ENCODE assay signal across 1 cellular context in the genomic region with DNA sequence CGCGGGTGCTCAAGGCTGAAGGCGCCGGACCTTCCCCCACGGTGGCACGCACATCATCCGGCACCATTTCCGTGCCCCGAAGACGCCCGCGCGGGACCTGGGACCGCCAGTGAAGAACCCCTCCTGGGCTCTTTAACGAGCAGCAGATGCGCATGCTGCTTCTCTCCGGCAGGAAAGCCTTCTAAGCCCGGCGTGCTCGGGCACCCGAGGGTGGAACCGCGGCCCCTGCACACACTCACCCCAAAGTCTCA.
A peak's percentile ranks its signal among the peaks of the same experiment; 100 is the strongest.
TF ChIP-seq lines count a peak whose summit lies in the region.

No MANE protein-coding gene starts in this region.

TF ChIP-seq in HepG2, 621 proteins besides CTCF, POLR2A, EP300 and RAD21 (continued from another document and continues in another):
- TF ChIP-seq ZNF382 (CRISPR knock-in tag; IDR thresholded peaks at IDR 0.05; ENCODE audit: borderline replicate concordance) (no peak), MTA3 (CRISPR knock-in tag; IDR thresholded peaks at IDR 0.05) (no peak), PCBP1 (IDR thresholded peaks at IDR 0.05; ENCODE audit: borderline replicate concordance, low read depth, low read length) (peak; percentile 82; the same call in 1 of the 2 replicates), ZNF317 (CRISPR knock-in tag; IDR thresholded peaks at IDR 0.05) (no peak; the same call in 1 of the 2 replicates), ZNF605 (CRISPR knock-in tag; IDR thresholded peaks at IDR 0.05) (no peak), PAWR (CRISPR knock-in tag; IDR thresholded peaks at IDR 0.05; ENCODE audit: borderline replicate concordance) (no peak), KAT7 (CRISPR knock-in tag; IDR thresholded peaks at IDR 0.05; ENCODE audit: borderline replicate concordance) (0 out of 2 replicates have a peak, but pooled peaks have one; percentile 1), ZNF501 (CRISPR knock-in tag; IDR thresholded peaks at IDR 0.05) (peak; percentile 4; the same call in 1 of the 2 replicates), ARNT2 (CRISPR knock-in tag; IDR thresholded peaks at IDR 0.05; ENCODE audit: low read depth) (no peak), MLLT10 (CRISPR knock-in tag; IDR thresholded peaks at IDR 0.05) (no peak), ZNF788 (CRISPR knock-in tag; IDR thresholded peaks at IDR 0.05; ENCODE audit: borderline replicate concordance) (no peak), HCFC1 (IDR thresholded peaks at IDR 0.05; ENCODE audit: low read depth, low read length) (no peak), ZNF343 (CRISPR knock-in tag; IDR thresholded peaks at IDR 0.05) (no peak), MIER2 (CRISPR knock-in tag; IDR thresholded peaks at IDR 0.05) (no peak), ZNF224 (CRISPR knock-in tag; IDR thresholded peaks at IDR 0.05) (no peak), ZNF446 (CRISPR knock-in tag; IDR thresholded peaks at IDR 0.05) (no peak), NBN (conservative IDR thresholded peaks at IDR 0.05) (no peak), TP53 (CRISPR knock-in tag; conservative IDR thresholded peaks at IDR 0.05) (0 out of 2 replicates have a peak, but pooled peaks have one; percentile 39), GABPB1 (CRISPR knock-in tag; IDR thresholded peaks at IDR 0.05) (peak; percentile 49; the same call in 1 of the 2 replicates), RARG (CRISPR knock-in tag; IDR thresholded peaks at IDR 0.05; ENCODE audit: low read depth) (no peak), HMG20B (CRISPR knock-in tag; conservative IDR thresholded peaks at IDR 0.05) (no peak), ZNF160 (CRISPR knock-in tag; IDR thresholded peaks at IDR 0.05) (no peak), MZF1 (CRISPR knock-in tag; IDR thresholded peaks at IDR 0.05; ENCODE audit: borderline replicate concordance) (no peak), TEAD2 (CRISPR knock-in tag; IDR thresholded peaks at IDR 0.05) (no peak), ZNF547 (CRISPR knock-in tag; IDR thresholded peaks at IDR 0.05) (no peak), RBM39 (IDR thresholded peaks at IDR 0.05; ENCODE audit: low read depth, low read length, poor library complexity, severe bottlenecking) (no peak), ZNF615 (CRISPR knock-in tag; IDR thresholded peaks at IDR 0.05; ENCODE audit: borderline replicate concordance) (0 out of 2 replicates have a peak, but pooled peaks have one; percentile 18), AGO2 (optimal IDR thresholded peaks at IDR 0.05; ENCODE audit: low read depth, low read length) (peak; percentile 97), ZNF256 (CRISPR knock-in tag; conservative IDR thresholded peaks at IDR 0.05) (no peak), ZNF350 (CRISPR knock-in tag; IDR thresholded peaks at IDR 0.05; ENCODE audit: borderline replicate concordance, low read depth) (no peak; the same call in 1 of the 2 replicates), ZNF766 (CRISPR knock-in tag; IDR thresholded peaks at IDR 0.05; ENCODE audit: borderline replicate concordance) (no peak; the same call in 1 of the 2 replicates), ZNF713 (CRISPR knock-in tag; IDR thresholded peaks at IDR 0.05) (no peak)
- TF ChIP-seq, protein P1, sequence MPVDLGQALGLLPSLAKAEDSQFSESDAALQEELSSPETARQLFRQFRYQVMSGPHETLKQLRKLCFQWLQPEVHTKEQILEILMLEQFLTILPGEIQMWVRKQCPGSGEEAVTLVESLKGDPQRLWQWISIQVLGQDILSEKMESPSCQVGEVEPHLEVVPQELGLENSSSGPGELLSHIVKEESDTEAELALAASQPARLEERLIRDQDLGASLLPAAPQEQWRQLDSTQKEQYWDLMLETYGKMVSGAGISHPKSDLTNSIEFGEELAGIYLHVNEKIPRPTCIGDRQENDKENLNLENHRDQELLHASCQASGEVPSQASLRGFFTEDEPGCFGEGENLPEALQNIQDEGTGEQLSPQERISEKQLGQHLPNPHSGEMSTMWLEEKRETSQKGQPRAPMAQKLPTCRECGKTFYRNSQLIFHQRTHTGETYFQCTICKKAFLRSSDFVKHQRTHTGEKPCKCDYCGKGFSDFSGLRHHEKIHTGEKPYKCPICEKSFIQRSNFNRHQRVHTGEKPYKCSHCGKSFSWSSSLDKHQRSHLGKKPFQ (CRISPR knock-in tag; IDR thresholded peaks at IDR 0.05; ENCODE audit: insufficient replicate concordance), result peak; percentile 4
- TF ChIP-seq, protein P2, sequence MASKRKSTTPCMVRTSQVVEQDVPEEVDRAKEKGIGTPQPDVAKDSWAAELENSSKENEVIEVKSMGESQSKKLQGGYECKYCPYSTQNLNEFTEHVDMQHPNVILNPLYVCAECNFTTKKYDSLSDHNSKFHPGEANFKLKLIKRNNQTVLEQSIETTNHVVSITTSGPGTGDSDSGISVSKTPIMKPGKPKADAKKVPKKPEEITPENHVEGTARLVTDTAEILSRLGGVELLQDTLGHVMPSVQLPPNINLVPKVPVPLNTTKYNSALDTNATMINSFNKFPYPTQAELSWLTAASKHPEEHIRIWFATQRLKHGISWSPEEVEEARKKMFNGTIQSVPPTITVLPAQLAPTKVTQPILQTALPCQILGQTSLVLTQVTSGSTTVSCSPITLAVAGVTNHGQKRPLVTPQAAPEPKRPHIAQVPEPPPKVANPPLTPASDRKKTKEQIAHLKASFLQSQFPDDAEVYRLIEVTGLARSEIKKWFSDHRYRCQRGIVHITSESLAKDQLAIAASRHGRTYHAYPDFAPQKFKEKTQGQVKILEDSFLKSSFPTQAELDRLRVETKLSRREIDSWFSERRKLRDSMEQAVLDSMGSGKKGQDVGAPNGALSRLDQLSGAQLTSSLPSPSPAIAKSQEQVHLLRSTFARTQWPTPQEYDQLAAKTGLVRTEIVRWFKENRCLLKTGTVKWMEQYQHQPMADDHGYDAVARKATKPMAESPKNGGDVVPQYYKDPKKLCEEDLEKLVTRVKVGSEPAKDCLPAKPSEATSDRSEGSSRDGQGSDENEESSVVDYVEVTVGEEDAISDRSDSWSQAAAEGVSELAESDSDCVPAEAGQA (IDR thresholded peaks at IDR 0.05; ENCODE audit: low read depth), result no peak
- TF ChIP-seq, protein P2 (CRISPR knock-in tag; IDR thresholded peaks at IDR 0.05; ENCODE audit: borderline replicate concordance), result no peak
- TF ChIP-seq, protein P3, sequence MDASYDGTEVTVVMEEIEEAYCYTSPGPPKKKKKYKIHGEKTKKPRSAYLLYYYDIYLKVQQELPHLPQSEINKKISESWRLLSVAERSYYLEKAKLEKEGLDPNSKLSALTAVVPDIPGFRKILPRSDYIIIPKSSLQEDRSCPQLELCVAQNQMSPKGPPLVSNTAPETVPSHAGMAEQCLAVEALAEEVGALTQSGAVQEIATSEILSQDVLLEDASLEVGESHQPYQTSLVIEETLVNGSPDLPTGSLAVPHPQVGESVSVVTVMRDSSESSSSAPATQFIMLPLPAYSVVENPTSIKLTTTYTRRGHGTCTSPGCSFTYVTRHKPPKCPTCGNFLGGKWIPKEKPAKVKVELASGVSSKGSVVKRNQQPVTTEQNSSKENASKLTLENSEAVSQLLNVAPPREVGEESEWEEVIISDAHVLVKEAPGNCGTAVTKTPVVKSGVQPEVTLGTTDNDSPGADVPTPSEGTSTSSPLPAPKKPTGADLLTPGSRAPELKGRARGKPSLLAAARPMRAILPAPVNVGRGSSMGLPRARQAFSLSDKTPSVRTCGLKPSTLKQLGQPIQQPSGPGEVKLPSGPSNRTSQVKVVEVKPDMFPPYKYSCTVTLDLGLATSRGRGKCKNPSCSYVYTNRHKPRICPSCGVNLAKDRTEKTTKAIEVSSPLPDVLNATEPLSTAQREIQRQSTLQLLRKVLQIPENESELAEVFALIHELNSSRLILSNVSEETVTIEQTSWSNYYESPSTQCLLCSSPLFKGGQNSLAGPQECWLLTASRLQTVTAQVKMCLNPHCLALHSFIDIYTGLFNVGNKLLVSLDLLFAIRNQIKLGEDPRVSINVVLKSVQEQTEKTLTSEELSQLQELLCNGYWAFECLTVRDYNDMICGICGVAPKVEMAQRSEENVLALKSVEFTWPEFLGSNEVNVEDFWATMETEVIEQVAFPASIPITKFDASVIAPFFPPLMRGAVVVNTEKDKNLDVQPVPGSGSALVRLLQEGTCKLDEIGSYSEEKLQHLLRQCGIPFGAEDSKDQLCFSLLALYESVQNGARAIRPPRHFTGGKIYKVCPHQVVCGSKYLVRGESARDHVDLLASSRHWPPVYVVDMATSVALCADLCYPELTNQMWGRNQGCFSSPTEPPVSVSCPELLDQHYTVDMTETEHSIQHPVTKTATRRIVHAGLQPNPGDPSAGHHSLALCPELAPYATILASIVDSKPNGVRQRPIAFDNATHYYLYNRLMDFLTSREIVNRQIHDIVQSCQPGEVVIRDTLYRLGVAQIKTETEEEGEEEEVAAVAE (CRISPR knock-in tag; IDR thresholded peaks at IDR 0.05; ENCODE audit: borderline replicate concordance), result no peak
- TF ChIP-seq, protein P4, sequence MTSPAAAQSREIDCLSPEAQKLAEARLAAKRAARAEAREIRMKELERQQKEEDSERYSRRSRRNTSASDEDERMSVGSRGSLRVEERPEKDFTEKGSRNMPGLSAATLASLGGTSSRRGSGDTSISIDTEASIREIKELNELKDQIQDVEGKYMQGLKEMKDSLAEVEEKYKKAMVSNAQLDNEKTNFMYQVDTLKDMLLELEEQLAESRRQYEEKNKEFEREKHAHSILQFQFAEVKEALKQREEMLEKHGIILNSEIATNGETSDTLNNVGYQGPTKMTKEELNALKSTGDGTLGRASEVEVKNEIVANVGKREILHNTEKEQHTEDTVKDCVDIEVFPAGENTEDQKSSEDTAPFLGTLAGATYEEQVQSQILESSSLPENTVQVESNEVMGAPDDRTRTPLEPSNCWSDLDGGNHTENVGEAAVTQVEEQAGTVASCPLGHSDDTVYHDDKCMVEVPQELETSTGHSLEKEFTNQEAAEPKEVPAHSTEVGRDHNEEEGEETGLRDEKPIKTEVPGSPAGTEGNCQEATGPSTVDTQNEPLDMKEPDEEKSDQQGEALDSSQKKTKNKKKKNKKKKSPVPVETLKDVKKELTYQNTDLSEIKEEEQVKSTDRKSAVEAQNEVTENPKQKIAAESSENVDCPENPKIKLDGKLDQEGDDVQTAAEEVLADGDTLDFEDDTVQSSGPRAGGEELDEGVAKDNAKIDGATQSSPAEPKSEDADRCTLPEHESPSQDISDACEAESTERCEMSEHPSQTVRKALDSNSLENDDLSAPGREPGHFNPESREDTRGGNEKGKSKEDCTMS (CRISPR knock-in tag; conservative IDR thresholded peaks at IDR 0.05), result no peak; the same call in 1 of the 2 replicates
- TF ChIP-seq, protein P5, sequence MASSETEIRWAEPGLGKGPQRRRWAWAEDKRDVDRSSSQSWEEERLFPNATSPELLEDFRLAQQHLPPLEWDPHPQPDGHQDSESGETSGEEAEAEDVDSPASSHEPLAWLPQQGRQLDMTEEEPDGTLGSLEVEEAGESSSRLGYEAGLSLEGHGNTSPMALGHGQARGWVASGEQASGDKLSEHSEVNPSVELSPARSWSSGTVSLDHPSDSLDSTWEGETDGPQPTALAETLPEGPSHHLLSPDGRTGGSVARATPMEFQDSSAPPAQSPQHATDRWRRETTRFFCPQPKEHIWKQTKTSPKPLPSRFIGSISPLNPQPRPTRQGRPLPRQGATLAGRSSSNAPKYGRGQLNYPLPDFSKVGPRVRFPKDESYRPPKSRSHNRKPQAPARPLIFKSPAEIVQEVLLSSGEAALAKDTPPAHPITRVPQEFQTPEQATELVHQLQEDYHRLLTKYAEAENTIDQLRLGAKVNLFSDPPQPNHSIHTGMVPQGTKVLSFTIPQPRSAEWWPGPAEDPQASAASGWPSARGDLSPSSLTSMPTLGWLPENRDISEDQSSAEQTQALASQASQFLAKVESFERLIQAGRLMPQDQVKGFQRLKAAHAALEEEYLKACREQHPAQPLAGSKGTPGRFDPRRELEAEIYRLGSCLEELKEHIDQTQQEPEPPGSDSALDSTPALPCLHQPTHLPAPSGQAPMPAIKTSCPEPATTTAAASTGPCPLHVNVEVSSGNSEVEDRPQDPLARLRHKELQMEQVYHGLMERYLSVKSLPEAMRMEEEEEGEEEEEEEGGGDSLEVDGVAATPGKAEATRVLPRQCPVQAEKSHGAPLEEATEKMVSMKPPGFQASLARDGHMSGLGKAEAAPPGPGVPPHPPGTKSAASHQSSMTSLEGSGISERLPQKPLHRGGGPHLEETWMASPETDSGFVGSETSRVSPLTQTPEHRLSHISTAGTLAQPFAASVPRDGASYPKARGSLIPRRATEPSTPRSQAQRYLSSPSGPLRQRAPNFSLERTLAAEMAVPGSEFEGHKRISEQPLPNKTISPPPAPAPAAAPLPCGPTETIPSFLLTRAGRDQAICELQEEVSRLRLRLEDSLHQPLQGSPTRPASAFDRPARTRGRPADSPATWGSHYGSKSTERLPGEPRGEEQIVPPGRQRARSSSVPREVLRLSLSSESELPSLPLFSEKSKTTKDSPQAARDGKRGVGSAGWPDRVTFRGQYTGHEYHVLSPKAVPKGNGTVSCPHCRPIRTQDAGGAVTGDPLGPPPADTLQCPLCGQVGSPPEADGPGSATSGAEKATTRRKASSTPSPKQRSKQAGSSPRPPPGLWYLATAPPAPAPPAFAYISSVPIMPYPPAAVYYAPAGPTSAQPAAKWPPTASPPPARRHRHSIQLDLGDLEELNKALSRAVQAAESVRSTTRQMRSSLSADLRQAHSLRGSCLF (CRISPR knock-in tag; IDR thresholded peaks at IDR 0.05; ENCODE audit: borderline replicate concordance), result no peak
- TF ChIP-seq, protein P6, sequence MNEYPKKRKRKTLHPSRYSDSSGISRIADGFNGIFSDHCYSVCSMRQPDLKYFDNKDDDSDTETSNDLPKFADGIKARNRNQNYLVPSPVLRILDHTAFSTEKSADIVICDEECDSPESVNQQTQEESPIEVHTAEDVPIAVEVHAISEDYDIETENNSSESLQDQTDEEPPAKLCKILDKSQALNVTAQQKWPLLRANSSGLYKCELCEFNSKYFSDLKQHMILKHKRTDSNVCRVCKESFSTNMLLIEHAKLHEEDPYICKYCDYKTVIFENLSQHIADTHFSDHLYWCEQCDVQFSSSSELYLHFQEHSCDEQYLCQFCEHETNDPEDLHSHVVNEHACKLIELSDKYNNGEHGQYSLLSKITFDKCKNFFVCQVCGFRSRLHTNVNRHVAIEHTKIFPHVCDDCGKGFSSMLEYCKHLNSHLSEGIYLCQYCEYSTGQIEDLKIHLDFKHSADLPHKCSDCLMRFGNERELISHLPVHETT (CRISPR knock-in tag; conservative IDR thresholded peaks at IDR 0.05), result no peak
- TF ChIP-seq, protein P7, sequence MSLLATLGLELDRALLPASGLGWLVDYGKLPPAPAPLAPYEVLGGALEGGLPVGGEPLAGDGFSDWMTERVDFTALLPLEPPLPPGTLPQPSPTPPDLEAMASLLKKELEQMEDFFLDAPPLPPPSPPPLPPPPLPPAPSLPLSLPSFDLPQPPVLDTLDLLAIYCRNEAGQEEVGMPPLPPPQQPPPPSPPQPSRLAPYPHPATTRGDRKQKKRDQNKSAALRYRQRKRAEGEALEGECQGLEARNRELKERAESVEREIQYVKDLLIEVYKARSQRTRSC (CRISPR knock-in tag; IDR thresholded peaks at IDR 0.05; ENCODE audit: low read depth), result no peak
